In the genomic region with DNA sequence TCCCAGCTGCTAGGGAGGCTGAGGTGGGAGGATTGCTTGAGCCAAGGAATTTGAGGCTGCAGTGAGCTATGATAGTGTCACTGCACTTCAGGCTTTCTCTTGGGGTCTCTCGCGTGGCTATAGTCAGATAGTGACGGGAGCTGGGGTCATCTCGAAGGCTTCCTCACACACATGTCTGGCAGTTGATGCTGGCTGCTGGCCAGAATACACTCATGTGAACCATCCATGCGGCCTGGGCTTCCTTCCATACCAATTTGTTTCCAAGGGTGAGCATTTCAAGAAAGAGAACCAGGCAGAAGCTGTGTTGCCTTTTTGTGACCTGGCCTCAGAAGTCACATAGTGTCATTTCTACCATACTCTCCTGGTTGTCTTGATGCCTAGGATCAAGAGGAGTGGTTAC, we compare ENCODE assay signal across 16 cellular contexts. TPM values are rescaled to one million over a fixed set of nuclear protein-coding genes. Genes with fewer than 3 reads are reported as not detected.
A peak's percentile ranks its signal among the peaks of the same experiment; 100 is the strongest.
DNase-seq lines count a peak whose midpoint lies in the region; ATAC-seq and TF ChIP-seq lines count a peak whose summit lies in the region.
"Had no signal": no experiment of that assay in that cellular context is flagged by ENCODE, and none has a peak within 500 bp of the region (broad histone marks: within the 10 kb centered on the region; RNA-seq: fewer than 3 reads in every experiment).

No MANE protein-coding gene starts in this region.

- ATAC-seq in right lobe of liver = no peak

- H3K27me3 ChIP-seq in BE2C (peaks cover 8% of the 10 kb centered on the region; the same call in 1 of the 2 replicates), right lobe of liver (no peaks in the 10 kb centered on the region)
- H3K27me3 ChIP-seq: SJCRH30 had no signal

- H3K27ac ChIP-seq in right lobe of liver = no peak overlapping the region
- H3K27ac ChIP-seq in caudate nucleus (ENCODE audit: low read depth, low read length) = no peak overlapping the region
- H3K27ac ChIP-seq: SJCRH30 had no signal

- TF ChIP-seq POLR2A in right lobe of liver (IDR thresholded peaks at IDR 0.05) = no peak

- intact Hi-C loops in right lobe of liver (cut with DNase I) = no loop called here

- DNase-seq in BE2C (peak; percentile 29), EH (ENCODE audit: low read depth) (peak; percentile 8), RPMI7951 (ENCODE audit: low read depth) (peak; percentile 18), fibroblast of the aortic adventitia (ENCODE audit: low read depth) (peak; percentile 2), right lobe of liver (no peak), HT-29 (ENCODE audit: low spot score) (no peak), caudate nucleus (lab: John Stamatoyannopoulos, UW) (no peak)
- DNase-seq: ACHN, AML-193, COR-L47, H9, NCI-H1417, NCI-H1930, NCI-H524 had no signal

- H3K4me3 ChIP-seq in BE2C (ENCODE audit: low read depth, low read length) (no peak overlapping the region), fibroblast of the aortic adventitia (ENCODE audit: low read depth, low read length) (no peak overlapping the region), right lobe of liver (no peak overlapping the region)
- H3K4me3 ChIP-seq: SJCRH30 had no signal

- 50% methylated on average over 1 of the region's 5 CpGs for WGBS in right lobe of liver (ENCODE audit: insufficient coverage, low coverage, low lambda C conversion rate, missing lambda C conversion rate)

- H3K4me1 ChIP-seq in BE2C (no peaks in the 10 kb centered on the region), right lobe of liver (no peaks in the 10 kb centered on the region)

- H3K9me3 ChIP-seq in BE2C (no peaks in the 10 kb centered on the region), right lobe of liver (no peaks in the 10 kb centered on the region)
- H3K9me3 ChIP-seq: SJCRH30 had no signal

- H3K36me3 ChIP-seq in BE2C (no peaks in the 10 kb centered on the region), right lobe of liver (no peaks in the 10 kb centered on the region)
- H3K36me3 ChIP-seq: SJCRH30 had no signal

- TF ChIP-seq CTCF in BE2C (IDR thresholded peaks at IDR 0.05; ENCODE audit: low read depth, low read length) (no peak), fibroblast of the aortic adventitia (IDR thresholded peaks at IDR 0.05; ENCODE audit: insufficient read depth, low read length) (no peak), right lobe of liver (IDR thresholded peaks at IDR 0.05) (no peak)

RNA-seq across cellular contexts. Expression of a gene that starts 26.5 kb away (rescaled TPM):
- polyA plus RNA-seq in BE2C (2012; ENCODE audit: insufficient read depth, insufficient read length, low read depth) = not detected
- not detected in 2 replicates for total RNA-seq in RPMI7951 (2014; rRNA removed; shearing (Covaris generic))
- not detected in 2 replicates for total RNA-seq in fibroblast of the aortic adventitia (ENCODE audit: low replicate concordance)
- total RNA-seq in right lobe of liver = not detected
- not detected in 2 replicates for total RNA-seq in HT-29 (2014; rRNA removed; shearing (Covaris generic))
- total RNA-seq: H9, LHCN-M2, SJCRH30 had no signal

RNA-seq across cellular contexts. Expression of a gene that starts 28.8 kb away (rescaled TPM):
- polyA plus RNA-seq in BE2C (2012; ENCODE audit: insufficient read depth, insufficient read length, low read depth) = 40.5 TPM
- 0.24 and 0.29 TPM in 2 replicates for total RNA-seq in RPMI7951 (2014; rRNA removed; shearing (Covaris generic))
- total RNA-seq in fibroblast of the aortic adventitia (ENCODE audit: low replicate concordance) = 15.5 and 21.8 TPM in 2 replicates
- 1 to 10 TPM; 2.5 to 6.3 (median 4.4) TPM for total RNA-seq in right lobe of liver
- 26.3 and 30.7 TPM in 2 replicates for total RNA-seq in HT-29 (2014; rRNA removed; shearing (Covaris generic))

RNA-seq across cellular contexts. Expression of a gene that starts 41.1 kb away (rescaled TPM):
- polyA plus RNA-seq in BE2C (2012; ENCODE audit: insufficient read depth, insufficient read length, low read depth) = 641 TPM
- 148 and 165 TPM in 2 replicates for total RNA-seq in RPMI7951 (2014; rRNA removed; shearing (Covaris generic))
- 105 and 162 TPM in 2 replicates for total RNA-seq in fibroblast of the aortic adventitia (ENCODE audit: low replicate concordance)
- 10 to 100 TPM; 46.1 to 76.2 (median 51.4) TPM for total RNA-seq in right lobe of liver
- 575 and 717 TPM in 2 replicates for total RNA-seq in HT-29 (2014; rRNA removed; shearing (Covaris generic))

Comparison
In these comparisons a context has a peak if more than half of its experiments do, and no peak if none do; other contexts are left out.
1. DNase-seq: peak in BE2C (single experiment), EH (single experiment), RPMI7951 (single experiment) and fibroblast of the aortic adventitia (single experiment); none in right lobe of liver (0 of 3), HT-29 (single experiment) and caudate nucleus (0 of 61).